Comparison of ENCODE assay signal across 13 cellular contexts in genomic region chrX:111568356-111568755, GRCh38. TPM values are rescaled to one million over a fixed set of nuclear protein-coding genes. Genes with fewer than 3 reads are reported as not detected.
A peak's percentile ranks its signal among the peaks of the same experiment; 100 is the strongest.
DNase-seq lines count a peak whose midpoint lies in the region; ATAC-seq and TF ChIP-seq lines count a peak whose summit lies in the region.
"Had no signal": no experiment of that assay in that cellular context is flagged by ENCODE, and none has a peak within 500 bp of the region (broad histone marks: within the 10 kb centered on the region; RNA-seq: fewer than 3 reads in every experiment).

No MANE protein-coding gene starts in this region.

- peaks cover 0 to 8% of the 10 kb centered on the region in 2 donors for H3K27me3 Mint-ChIP-seq in natural killer cell treated with Interleukin-12 subunit alpha and Interleukin-12 subunit beta and Interleukin-15 and Interleukin-18, amount 100 ng/mL, for 72 hours
- H3K27me3 Mint-ChIP-seq in CD14-positive monocyte (ENCODE audit: low read depth in 3 of 3) = peaks cover 0 to 2% (median 1%) of the 10 kb centered on the region in 3 donors
- H3K27me3 Mint-ChIP-seq: stimulated activated memory B cell treated with anti-CD40 and anti-IgM and Interleukin-4, amounts not matched to agents 10 μg/mL and 1 μg/mL and 100 μg/mL, for 72 hours had no signal

- intact Hi-C loops in left colon (cut with DNase I, micrococcal nuclease) (no loop called here), CD14-positive monocyte (cut with micrococcal nuclease) (no loop called here)

- TF ChIP-seq CTCF in VCaP (conservative IDR thresholded peaks at IDR 0.05) (peak; percentile 53), CD14-positive monocyte (IDR thresholded peaks at IDR 0.05) (no peak)

- H3K27ac Mint-ChIP-seq in natural killer cell treated with Interleukin-12 subunit alpha and Interleukin-12 subunit beta and Interleukin-15 and Interleukin-18, amount 100 ng/mL, for 72 hours = no peak overlapping the region
- H3K27ac Mint-ChIP-seq in CD14-positive monocyte = no peak overlapping the region
- H3K27ac Mint-ChIP-seq: stimulated activated memory B cell treated with anti-CD40 and anti-IgM and Interleukin-4, amounts not matched to agents 10 μg/mL and 1 μg/mL and 100 μg/mL, for 72 hours had no signal

- no peak overlapping the region for H3K27ac ChIP-seq in VCaP

- H3K9me3 Mint-ChIP-seq in natural killer cell treated with Interleukin-12 subunit alpha and Interleukin-12 subunit beta and Interleukin-15 and Interleukin-18, amount 100 ng/mL, for 72 hours = no peaks in the 10 kb centered on the region
- peaks cover 0 to 2% (median 0%) of the 10 kb centered on the region in 7 donors for H3K9me3 Mint-ChIP-seq in CD14-positive monocyte
- H3K9me3 Mint-ChIP-seq: stimulated activated memory B cell treated with anti-CD40 and anti-IgM and Interleukin-4, amounts not matched to agents 10 μg/mL and 1 μg/mL and 100 μg/mL, for 72 hours had no signal

- no peaks in the 10 kb centered on the region for H3K4me1 Mint-ChIP-seq in natural killer cell treated with Interleukin-12 subunit alpha and Interleukin-12 subunit beta and Interleukin-15 and Interleukin-18, amount 100 ng/mL, for 72 hours (ENCODE audit: low read depth in 2 of 2)
- no peaks in the 10 kb centered on the region for H3K4me1 Mint-ChIP-seq in CD14-positive monocyte
- H3K4me1 Mint-ChIP-seq: stimulated activated memory B cell treated with anti-CD40 and anti-IgM and Interleukin-4, amounts not matched to agents 10 μg/mL and 1 μg/mL and 100 μg/mL, for 72 hours had no signal

- peak; percentile 26 for ATAC-seq in left colon
- ATAC-seq in natural killer cell treated with Interleukin-12 subunit alpha and Interleukin-12 subunit beta and Interleukin-15 and Interleukin-18, amount 100 ng/mL, for 72 hours = no peak
- ATAC-seq in HG02678 (IDR thresholded peaks at IDR 0.05; ENCODE audit: unreplicated experiment) = no peak
- ATAC-seq: stimulated activated memory B cell treated with anti-CD40 and anti-IgM and Interleukin-4, amounts not matched to agents 10 μg/mL and 1 μg/mL and 100 μg/mL, for 72 hours had no signal

- no peak overlapping the region for H3K4me3 Mint-ChIP-seq in natural killer cell treated with Interleukin-12 subunit alpha and Interleukin-12 subunit beta and Interleukin-15 and Interleukin-18, amount 100 ng/mL, for 72 hours
- no peak overlapping the region for H3K4me3 Mint-ChIP-seq in CD14-positive monocyte
- H3K4me3 Mint-ChIP-seq: stimulated activated memory B cell treated with anti-CD40 and anti-IgM and Interleukin-4, amounts not matched to agents 10 μg/mL and 1 μg/mL and 100 μg/mL, for 72 hours had no signal

- no peaks in the 10 kb centered on the region for H3K36me3 Mint-ChIP-seq in natural killer cell treated with Interleukin-12 subunit alpha and Interleukin-12 subunit beta and Interleukin-15 and Interleukin-18, amount 100 ng/mL, for 72 hours
- no peaks in the 10 kb centered on the region for H3K36me3 Mint-ChIP-seq in CD14-positive monocyte
- H3K36me3 Mint-ChIP-seq: stimulated activated memory B cell treated with anti-CD40 and anti-IgM and Interleukin-4, amounts not matched to agents 10 μg/mL and 1 μg/mL and 100 μg/mL, for 72 hours had no signal

- DNase-seq in Caki2 (ENCODE audit: low read depth) (peak; percentile 5), HT-29 (ENCODE audit: low spot score) (peak; percentile 46), left colon (no peak), A172 (ENCODE audit: low spot score) (no peak), CD14-positive monocyte (ENCODE audit: low spot score) (no peak)
- DNase-seq in natural killer cell treated with Interleukin-12 subunit alpha and Interleukin-12 subunit beta and Interleukin-15 and Interleukin-18, amount 100 ng/mL, for 72 hours (ENCODE audit: low spot score) = no peak
- DNase-seq: activated T-cell treated with anti-CD3 and anti-CD28 coated beads for 4 hours; NK-92 treated with Interleukin-12 subunit alpha and Interleukin-12 subunit beta, amount 100 ng/mL, for 24 hours had no signal

- in situ Hi-C loops in Caki2 (cut with HindIII; ENCODE audit: low pct_unique_long_range_greater_than_20kb, low sequenced_read_pairs) = no loop called here

RNA-seq across cellular contexts. Expression of gene SERTM2, which starts 56.9 kb away (rescaled TPM):
- total RNA-seq in Caki2 (2014; rRNA removed; shearing (Covaris generic); ENCODE audit: low replicate concordance) = not detected in 2 replicates
- not detected in 2 replicates for total RNA-seq in HT-29 (2014; rRNA removed; shearing (Covaris generic))
- under 1 TPM in 1 of 2 donors, not detected in 1; 0.20 TPM for total RNA-seq in left colon
- total RNA-seq in natural killer cell treated with Interleukin-12 subunit alpha and Interleukin-12 subunit beta and Interleukin-15 and Interleukin-18, amount 100 ng/mL, for 72 hours = not detected
- not detected in 2 replicates for total RNA-seq in A172 (2014; rRNA removed; shearing (Covaris generic))
- not detected for polyA plus RNA-seq in CD14-positive monocyte
- total RNA-seq: omental fat pad had no signal
- polyA plus RNA-seq: esophagus had no signal

Comparison
In these comparisons a context has a peak if more than half of its experiments do, and no peak if none do; other contexts are left out.
1. DNase-seq: peak in Caki2 (single experiment) and HT-29 (single experiment); none in left colon (0 of 2), natural killer cell treated with Interleukin-12 subunit alpha and Interleukin-12 subunit beta and Interleukin-15 and Interleukin-18, amount 100 ng/mL, for 72 hours (single experiment), A172 (single experiment) and CD14-positive monocyte (single experiment).